In genomic region chr14:35858521-35859209, GRCh38 we compare ENCODE assay signal across 20 cellular contexts. TPM values are rescaled to one million over a fixed set of nuclear protein-coding genes. Genes with fewer than 3 reads are reported as not detected.
DNase-seq lines count a peak whose midpoint lies in the region; TF ChIP-seq lines count a peak whose summit lies in the region.
"Had no signal": no experiment of that assay in that cellular context is flagged by ENCODE, and none has a peak within 500 bp of the region (broad histone marks: within the 10 kb centered on the region; RNA-seq: fewer than 3 reads in every experiment).

No MANE protein-coding gene starts in this region.

- CTCF ChIA-PET in mammary epithelial cell (lab: Charles Lee; ENCODE audit: low non-redundant PET), result no interaction called here

- H4K20me1 ChIP-seq in mammary epithelial cell (ENCODE audit: insufficient read depth, low read length), result no peaks in the 10 kb centered on the region

- no peaks in the 10 kb centered on the region for H3K27me3 ChIP-seq in mammary epithelial cell (ENCODE audit: insufficient read depth, low read length)

- no peak overlapping the region for H3K27ac Mint-ChIP-seq in endothelial cell (ENCODE audit: unreplicated experiment)
- H3K27ac Mint-ChIP-seq: activated naive CD8-positive, alpha-beta T cell treated with anti-CD3 and anti-CD28 coated beads for 36 hours; endodermal cell had no signal

- no peaks in the 10 kb centered on the region for H3K9me3 Mint-ChIP-seq in endothelial cell (ENCODE audit: unreplicated experiment)
- H3K9me3 Mint-ChIP-seq: activated naive CD8-positive, alpha-beta T cell treated with anti-CD3 and anti-CD28 coated beads for 36 hours; endodermal cell had no signal

- H3K9me3 ChIP-seq in mammary epithelial cell (replicated peaks; ENCODE audit: insufficient read depth, low read length), result no peaks in the 10 kb centered on the region
- H3K9me3 ChIP-seq: Caco-2 had no signal

- H3K4me1 ChIP-seq in mammary epithelial cell (ENCODE audit: insufficient read depth, low read length), result peaks cover 10% of the 10 kb centered on the region
- H3K4me1 ChIP-seq: Caco-2 had no signal

- 81% methylated on average over 6 of the region's 7 CpGs for WGBS in mammary epithelial cell (ENCODE audit: low coverage, missing lambda C conversion rate)

- dilution Hi-C loops in mammary epithelial cell (cut with HindIII; ENCODE audit: low sequenced_read_pairs), result no loop called here

- H3K27me3 Mint-ChIP-seq in endothelial cell (ENCODE audit: unreplicated experiment), result no peaks in the 10 kb centered on the region
- H3K27me3 Mint-ChIP-seq: activated naive CD8-positive, alpha-beta T cell treated with anti-CD3 and anti-CD28 coated beads for 36 hours had no signal

- no peak overlapping the region for H3K4me2 ChIP-seq in mammary epithelial cell (ENCODE audit: insufficient read depth, low read depth, low read length)

- intact Hi-C loops in mammary epithelial cell (cut with micrococcal nuclease), result no loop called here

- no peak for TF ChIP-seq CTCF in mammary epithelial cell (conservative IDR thresholded peaks at IDR 0.05 in 1 of 2, IDR thresholded peaks at IDR 0.05 in 1 of 2; ENCODE audit: extremely low read depth in 1 of 2, insufficient read depth in 1 of 2, low read depth in 1 of 2, low read length in 2 of 2)
- no peak for TF ChIP-seq CTCF in endothelial cell (IDR thresholded peaks at IDR 0.05; ENCODE audit: unreplicated experiment)

- H3K4me1 Mint-ChIP-seq in endothelial cell (ENCODE audit: unreplicated experiment), result peaks cover 7% of the 10 kb centered on the region
- H3K4me1 Mint-ChIP-seq: activated naive CD8-positive, alpha-beta T cell treated with anti-CD3 and anti-CD28 coated beads for 36 hours had no signal

- in situ Hi-C loops in mammary epithelial cell (cut with MboI; ENCODE audit: low sequenced_read_pairs in 2 of 2), result no loop called here

- BruUV-seq in mammary epithelial cell (replicated peaks; lab: Mats Ljungman, UMichigan), result no TSS peak

- no peak overlapping the region for H2AFZ ChIP-seq in mammary epithelial cell (ENCODE audit: low read depth, low read length)

- H3K9ac ChIP-seq in mammary epithelial cell (ENCODE audit: insufficient read depth, low read length), result no peak overlapping the region

- DNase-seq in EL, result peak; percentile 61
- peak; percentile 73 for DNase-seq in NCI-H226
- peak; percentile 87 for DNase-seq in mammary epithelial cell
- DNase-seq in islet precursor cell, result peak; percentile 62
- DNase-seq in NCI-H446 (lab: John Stamatoyannopoulos, UW), result no peak
- no peak for DNase-seq in endothelial cell (ENCODE audit: low spot score)
- no peak for DNase-seq in NCI-H2196 (lab: John Stamatoyannopoulos, UW; ENCODE audit: unreplicated experiment)
- DNase-seq in RPMI8226, result no peak
- DNase-seq: activated CD4-positive, alpha-beta T cell treated with anti-CD3 and anti-CD28 coated beads, Interleukin-2, amount 50 U/mL, for 4 hours; activated naive CD8-positive, alpha-beta T cell treated with anti-CD3 and anti-CD28 coated beads for 36 hours; activated T-cell treated with anti-CD3 and anti-CD28 coated beads, Interleukin-2, amount 50 U/mL, for 1 hour; Caco-2; endodermal cell; GF-D8; NCI-H1930; NCI-H526; OCI-M1; right cardiac atrium; stimulated activated CD4-positive, alpha-beta T cell treated with anti-CD3 and anti-CD28 coated beads, Interleukin-1b, Interleukin-23, amount 100 ng/mL, for 48 hours had no signal

- H3K4me3 Mint-ChIP-seq in endothelial cell (ENCODE audit: unreplicated experiment), result no peak overlapping the region
- H3K4me3 Mint-ChIP-seq: activated naive CD8-positive, alpha-beta T cell treated with anti-CD3 and anti-CD28 coated beads for 36 hours; endodermal cell had no signal

- H3K36me3 ChIP-seq in mammary epithelial cell (ENCODE audit: insufficient read depth, low read length), result no peaks in the 10 kb centered on the region

- H3K36me3 Mint-ChIP-seq in endothelial cell (ENCODE audit: low read depth, unreplicated experiment), result peaks cover 8% of the 10 kb centered on the region

- H3K4me3 ChIP-seq in mammary epithelial cell (replicated peaks in 1 of 3; ENCODE audit: insufficient read depth in 1 of 3, low read depth in 2 of 3, low read length in 3 of 3), result no peak overlapping the region
- H3K4me3 ChIP-seq: SK-N-MC had no signal

- no peaks in the 10 kb centered on the region for H3K79me2 ChIP-seq in mammary epithelial cell (ENCODE audit: insufficient read depth, low read length)

- no peak overlapping the region for H3K27ac ChIP-seq in mammary epithelial cell (ENCODE audit: insufficient read depth, low read depth, low read length)
- H3K27ac ChIP-seq: SK-N-MC had no signal

RNA-seq across cellular contexts. Expression of gene BRMS1L, which starts 32.5 kb away (rescaled TPM):
- total RNA-seq in mammary epithelial cell (10 to 100 TPM in 1 of 2 donors, 1 to 10 TPM in 1; 4.0 to 11.9 TPM), endothelial cell (ENCODE audit: unreplicated experiment) (16.8 TPM)
- polyA plus RNA-seq in mammary epithelial cell, result 5.2 TPM
- 4.5 TPM for polyA minus RNA-seq in mammary epithelial cell

RNA-seq across cellular contexts. Expression of gene RALGAPA1, which starts 49.6 kb away (rescaled TPM):
- total RNA-seq in mammary epithelial cell, result 10 to 100 TPM; 39.3 to 40.4 TPM
- 5.3 TPM for polyA plus RNA-seq in mammary epithelial cell
- 20.9 TPM for polyA minus RNA-seq in mammary epithelial cell
- total RNA-seq in endothelial cell (ENCODE audit: unreplicated experiment), result 29.0 TPM

Comparison
In these comparisons a context has a peak if more than half of its experiments do, and no peak if none do; other contexts are left out.
1. DNase-seq: peak in EL (single experiment), NCI-H226 (single experiment), mammary epithelial cell (single experiment) and islet precursor cell (single experiment); none in NCI-H446 (0 of 2), endothelial cell (single experiment), NCI-H2196 (single experiment) and RPMI8226 (single experiment).